ENCODE assay signal across 8 cellular contexts in the genomic region with DNA sequence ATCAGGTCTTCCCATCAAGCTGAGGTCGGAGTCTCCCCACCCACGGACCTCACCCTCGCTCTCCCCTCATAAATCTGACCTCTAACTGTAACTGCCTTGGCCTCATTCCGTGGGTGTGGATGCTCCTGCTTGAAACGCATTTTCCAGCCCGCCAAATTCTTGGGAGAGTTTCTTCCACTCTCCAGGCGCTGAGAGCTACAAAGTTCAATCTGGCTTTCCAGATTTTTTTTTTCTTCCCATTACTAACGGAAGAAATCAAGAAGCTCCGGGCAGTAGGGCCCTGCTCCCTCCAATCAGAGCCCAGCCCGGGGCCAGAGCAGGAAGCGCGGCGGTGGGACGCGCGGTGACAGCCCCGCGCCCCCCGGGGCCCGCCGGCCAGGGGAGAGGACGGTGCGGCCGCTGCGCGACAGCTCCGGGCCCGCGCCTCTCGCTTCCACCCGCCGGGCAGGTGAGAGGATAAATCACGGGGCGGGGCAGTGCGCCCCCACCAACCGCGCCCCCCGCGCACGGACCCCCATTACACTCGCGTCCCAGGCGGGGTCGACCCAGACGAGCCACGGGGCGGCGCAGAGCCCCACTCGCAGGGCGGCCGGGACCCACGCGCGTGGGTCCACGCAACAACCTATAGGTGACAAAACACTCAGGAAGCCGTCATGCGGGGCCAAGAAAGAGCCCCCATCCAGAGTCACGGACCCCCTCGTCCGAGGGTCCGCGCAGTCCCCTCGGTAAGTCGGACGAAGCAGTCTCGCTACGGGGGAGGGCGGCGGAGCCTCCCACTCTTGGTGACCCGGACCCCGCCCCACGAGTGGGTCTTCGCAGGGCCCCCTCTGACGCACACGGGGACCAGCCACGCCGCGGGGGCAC. TPM values are rescaled to one million over a fixed set of nuclear protein-coding genes. Genes with fewer than 3 reads are reported as not detected.
A peak's percentile ranks its signal among the peaks of the same experiment; 100 is the strongest.
DNase-seq lines count a peak whose midpoint lies in the region; ATAC-seq and TF ChIP-seq lines count a peak whose summit lies in the region.

No MANE protein-coding gene starts in this region.

- H3K27me3 ChIP-seq in Panc1 (ENCODE audit: control insufficient read depth, insufficient read depth, low read length), result no peaks in the 10 kb centered on the region

- TF ChIP-seq CTCF in C4-2B (conservative IDR thresholded peaks at IDR 0.05) (no peak), Panc1 (IDR thresholded peaks at IDR 0.05) (no peak), brain (conservative IDR thresholded peaks at IDR 0.05) (no peak), GM13976 (IDR thresholded peaks at IDR 0.05; ENCODE audit: borderline replicate concordance, control extremely low read depth, extremely low read depth, insufficient read depth, missing control alignments) (no peak)

- DNase-seq in Panc1 (ENCODE audit: low read depth, low spot score), result no peak
- DNase-seq in islet precursor cell, result peak; percentile 68
- DNase-seq in stimulated activated effector memory CD8-positive, alpha-beta T cell treated with anti-CD3 and anti-CD28 coated beads, Interleukin-12 subunit alpha, Interleukin-12 subunit beta, amount 100 ng/mL, for 72 hours (ENCODE audit: low spot score in 2 of 2), result no peak
- no peak for DNase-seq in GM13976 (ENCODE audit: low spot score)

- H3K27me3 Mint-ChIP-seq in brain, result peaks cover 16% of the 10 kb centered on the region

- peaks cover 57% of the 10 kb centered on the region for H3K4me1 Mint-ChIP-seq in brain
- peaks cover 17% of the 10 kb centered on the region for H3K4me1 Mint-ChIP-seq in stimulated activated effector memory CD8-positive, alpha-beta T cell treated with anti-CD3 and anti-CD28 coated beads, Interleukin-12 subunit alpha, Interleukin-12 subunit beta, amount 100 ng/mL, for 72 hours

- peaks cover 0 to 7% (median 0%) of the 10 kb centered on the region in 5 experiments for H3K9me3 Mint-ChIP-seq in brain
- H3K9me3 Mint-ChIP-seq in stimulated activated effector memory CD8-positive, alpha-beta T cell treated with anti-CD3 and anti-CD28 coated beads, Interleukin-12 subunit alpha, Interleukin-12 subunit beta, amount 100 ng/mL, for 72 hours, result no peaks in the 10 kb centered on the region

- ATAC-seq in Panc1, result peak; percentile 18
- no peak for ATAC-seq in stimulated activated effector memory CD8-positive, alpha-beta T cell treated with anti-CD3 and anti-CD28 coated beads, Interleukin-12 subunit alpha, Interleukin-12 subunit beta, amount 100 ng/mL, for 72 hours
- no peak for ATAC-seq in GM21825 (IDR thresholded peaks at IDR 0.05; ENCODE audit: unreplicated experiment)
- ATAC-seq in GM21619 (IDR thresholded peaks at IDR 0.05; ENCODE audit: unreplicated experiment), result no peak

- in situ Hi-C loops in Panc1 (cut with HindIII; ENCODE audit: low pct_unique_long_range_greater_than_20kb, low sequenced_read_pairs) (no loop called here), GM13976 (cut with MboI; ENCODE audit: low sequenced_read_pairs, unreplicated experiment) (no loop called here)

- no peaks in the 10 kb centered on the region for H3K9me3 ChIP-seq in Panc1 (ENCODE audit: control insufficient read depth, insufficient read depth, low read depth, low read length)

- peaks cover 5% of the 10 kb centered on the region for H3K36me3 ChIP-seq in Panc1 (ENCODE audit: control insufficient read depth, insufficient read depth, low read length)

- intact Hi-C loops in Panc1 (cut with micrococcal nuclease; ENCODE audit: unreplicated experiment), result loop anchor here (10.0 kb wide), 1 partner anchor 64 kb away; no protein-coding TSS in a partner anchor

- POLR2A ChIA-PET in Panc1 (lab: Charles Lee), result no interaction called here

- CTCF ChIA-PET in Panc1 (lab: Charles Lee), result interaction anchor here (0.7 kb wide), 1 partner anchor 238 kb away, joined by 3 read pairs; no protein-coding TSS in a partner anchor

- BruUV-seq in Panc1 (replicated peaks; lab: Mats Ljungman, UMichigan), result no TSS peak

- peak overlapping the region; percentile 82 to 98 (median 91) for H3K27ac Mint-ChIP-seq in brain
- peak overlapping the region; percentile 50 for H3K27ac Mint-ChIP-seq in stimulated activated effector memory CD8-positive, alpha-beta T cell treated with anti-CD3 and anti-CD28 coated beads, Interleukin-12 subunit alpha, Interleukin-12 subunit beta, amount 100 ng/mL, for 72 hours

- peaks cover 38% of the 10 kb centered on the region for H3K4me1 ChIP-seq in Panc1 (ENCODE audit: control insufficient read depth, insufficient read depth, low read length)

- peak overlapping the region; percentile 64 to 79 for H3K4me3 ChIP-seq in Panc1 (ENCODE audit: low read depth in 2 of 2, low read length in 2 of 2)

- peaks cover 9% of the 10 kb centered on the region for H3K36me3 Mint-ChIP-seq in brain
- no peaks in the 10 kb centered on the region for H3K36me3 Mint-ChIP-seq in stimulated activated effector memory CD8-positive, alpha-beta T cell treated with anti-CD3 and anti-CD28 coated beads, Interleukin-12 subunit alpha, Interleukin-12 subunit beta, amount 100 ng/mL, for 72 hours

- H3K4me3 Mint-ChIP-seq in brain, result peak overlapping the region; percentile 91 to 97 (median 94)
- H3K4me3 Mint-ChIP-seq in stimulated activated effector memory CD8-positive, alpha-beta T cell treated with anti-CD3 and anti-CD28 coated beads, Interleukin-12 subunit alpha, Interleukin-12 subunit beta, amount 100 ng/mL, for 72 hours, result peak overlapping the region; percentile 61

- peak overlapping the region; percentile 84 for H3K27ac ChIP-seq in C4-2B
- H3K27ac ChIP-seq in Panc1 (ENCODE audit: low read length), result peak overlapping the region; percentile 97

RNA-seq across cellular contexts. Expression of a gene that starts 0.9 kb away (rescaled TPM):
- total RNA-seq in Panc1 (2021; ENCODE audit: unreplicated experiment), result 94.7 TPM
- 90.7 TPM for polyA plus RNA-seq in Panc1 (2012; ENCODE audit: insufficient read length)
- polyA plus RNA-seq in brain (ENCODE audit: insufficient read depth, low read depth, low replicate concordance), result 15.3 TPM
